Comparison of ENCODE assay signal across 12 cellular contexts in genomic region chr16:2237552-2238395, GRCh38. TPM values are rescaled to one million over a fixed set of nuclear protein-coding genes. Genes with fewer than 3 reads are reported as not detected.
A peak's percentile ranks its signal among the peaks of the same experiment; 100 is the strongest.
DNase-seq lines count a peak whose midpoint lies in the region; ATAC-seq, FAIRE-seq and TF ChIP-seq lines count a peak whose summit lies in the region.
"Had no signal": no experiment of that assay in that cellular context is flagged by ENCODE, and none has a peak within 500 bp of the region (broad histone marks: within the 10 kb centered on the region; RNA-seq: fewer than 3 reads in every experiment).

No MANE protein-coding gene starts in this region.

- H3K4me3 ChIP-seq in H7 (ENCODE audit: insufficient read depth, low read depth, low read length) (peak overlapping the region; percentile 33; the same call in 1 of the 2 replicates), endothelial cell of umbilical vein (replicated peaks in 1 of 3; ENCODE audit: insufficient read depth in 1 of 3, low read depth in 1 of 3, low read length in 3 of 3) (no peak overlapping the region), right lobe of liver (no peak overlapping the region)

- dilution Hi-C loops in endothelial cell of umbilical vein (cut with MboI; ENCODE audit: extremely low pct_ligation_motif_present, low sequenced_read_pairs) = no loop called here

- no TSS peak for BruUV-seq in endothelial cell of umbilical vein (replicated peaks; lab: Mats Ljungman, UMichigan)

- 36% methylated on average over 5 of the region's 66 CpGs for WGBS in right lobe of liver (ENCODE audit: insufficient coverage, low coverage, low lambda C conversion rate, missing lambda C conversion rate)

- H3K4me3 Mint-ChIP-seq in CD4-positive, alpha-beta T cell = no peak overlapping the region
- H3K4me3 Mint-ChIP-seq: activated naive CD8-positive, alpha-beta T cell treated with anti-CD3 and anti-CD28 coated beads, Interleukin-2, amount 50 U/mL, for 24 hours had no signal

- DNase-seq in 8988T (peak; percentile 17), H7 (peak; percentile 88), endothelial cell of umbilical vein (ENCODE audit: low read depth, low spot score) (no peak), right lobe of liver (peak in 1 of 3 donors; percentile 53), SIG-M5 treated with dmso at 0.1 percent for 504 hours (lab: John Stamatoyannopoulos, UW; ENCODE audit: unreplicated experiment) (no peak), SHP77 (lab: John Stamatoyannopoulos, UW) (no peak)
- no peak for DNase-seq in CD4-positive, alpha-beta T cell
- no peak for DNase-seq in effector CD8-positive, alpha-beta T cell (lab: John Stamatoyannopoulos, UW)
- DNase-seq: activated naive CD8-positive, alpha-beta T cell treated with anti-CD3 and anti-CD28 coated beads, Interleukin-2, amount 50 U/mL, for 24 hours; DMS79; KG1; NCI-H1436 had no signal

- FAIRE-seq in endothelial cell of umbilical vein (lab: Jason Lieb, UNC) = no peak

- peaks cover 22% of the 10 kb centered on the region for H3K27me3 ChIP-seq in H7 (ENCODE audit: control insufficient read depth, insufficient read depth, low read length)
- H3K27me3 ChIP-seq in endothelial cell of umbilical vein (ENCODE audit: control insufficient read depth in 2 of 2, insufficient read depth in 2 of 2, low read length in 2 of 2) = peaks cover 5 to 18% of the 10 kb centered on the region in 2 experiments
- H3K27me3 ChIP-seq in right lobe of liver = no peaks in the 10 kb centered on the region
- peaks cover 12% of the 10 kb centered on the region for H3K27me3 ChIP-seq in CD4-positive, alpha-beta T cell (ENCODE audit: control insufficient read depth, insufficient read depth, low read length)

- no peak overlapping the region for H3K27ac ChIP-seq in endothelial cell of umbilical vein (ENCODE audit: insufficient read depth, low read depth, low read length)
- no peak overlapping the region for H3K27ac ChIP-seq in right lobe of liver
- no peak overlapping the region for H3K27ac ChIP-seq in CD4-positive, alpha-beta T cell (ENCODE audit: low read depth, low read length)

- TF ChIP-seq POLR2A in endothelial cell of umbilical vein (IDR thresholded peaks at IDR 0.05; ENCODE audit: low read depth, low read length) (no peak), right lobe of liver (IDR thresholded peaks at IDR 0.05) (no peak)

- H3K4me1 ChIP-seq in endothelial cell of umbilical vein (ENCODE audit: control insufficient read depth, extremely low read depth, insufficient read depth, low read length) (peaks cover 10% of the 10 kb centered on the region), right lobe of liver (peaks cover 0 to 17% (median 0%) of the 10 kb centered on the region in 4 donors)

- H3K9me1 ChIP-seq in endothelial cell of umbilical vein (replicated peaks; ENCODE audit: control insufficient read depth, extremely low read depth, insufficient read depth, low read length) = no peaks in the 10 kb centered on the region

- intact Hi-C loops in endothelial cell of umbilical vein (cut with micrococcal nuclease) (no loop called here), right lobe of liver (cut with DNase I) (no loop called here)
- intact Hi-C loops in CD4-positive, alpha-beta T cell (cut with DNase I, micrococcal nuclease) = no loop called here

- H3K4me2 ChIP-seq in endothelial cell of umbilical vein (ENCODE audit: insufficient read depth, low read length) = no peak overlapping the region

- peaks cover 4% of the 10 kb centered on the region for H3K27me3 Mint-ChIP-seq in CD4-positive, alpha-beta T cell
- H3K27me3 Mint-ChIP-seq: activated naive CD8-positive, alpha-beta T cell treated with anti-CD3 and anti-CD28 coated beads, Interleukin-2, amount 50 U/mL, for 24 hours had no signal

- H3K36me3 Mint-ChIP-seq in CD4-positive, alpha-beta T cell (ENCODE audit: low read depth) = peaks cover 19% of the 10 kb centered on the region

- no peaks in the 10 kb centered on the region for H3K4me1 Mint-ChIP-seq in CD4-positive, alpha-beta T cell (ENCODE audit: low read depth)
- H3K4me1 Mint-ChIP-seq: activated naive CD8-positive, alpha-beta T cell treated with anti-CD3 and anti-CD28 coated beads, Interleukin-2, amount 50 U/mL, for 24 hours had no signal

- CTCF ChIA-PET in endothelial cell of umbilical vein (lab: Charles Lee) = interaction anchor here (1.2 to 2.4 kb wide), 2 partner anchors 14 to 263 kb away, joined by 6 to 11 read pairs; partner anchors contain the start of gene ECI1
- CTCF ChIA-PET in CD4-positive, alpha-beta T cell (lab: Charles Lee) = no interaction called here

- TF ChIP-seq CTCF in endothelial cell of umbilical vein (IDR thresholded peaks at IDR 0.05; ENCODE audit: extremely low read depth in 1 of 2, insufficient read depth in 1 of 2, low read depth in 1 of 2, low read length in 2 of 2) (no peak), right lobe of liver (IDR thresholded peaks at IDR 0.05) (no peak)
- TF ChIP-seq CTCF in CD4-positive, alpha-beta T cell (IDR thresholded peaks at IDR 0.05) = no peak

- H3K79me2 ChIP-seq in endothelial cell of umbilical vein (ENCODE audit: control insufficient read depth, insufficient read depth, low read length) = no peaks in the 10 kb centered on the region

- peaks cover 2% of the 10 kb centered on the region for H3K36me3 ChIP-seq in H7 (replicated peaks; ENCODE audit: control insufficient read depth, insufficient read depth, low read length)
- peaks cover 0 to 28% of the 10 kb centered on the region in 2 experiments for H3K36me3 ChIP-seq in endothelial cell of umbilical vein (ENCODE audit: control insufficient read depth in 2 of 2, extremely low read depth in 1 of 2, insufficient read depth in 2 of 2, low read length in 2 of 2)
- H3K36me3 ChIP-seq in right lobe of liver = peaks cover 0 to 34% (median 13%) of the 10 kb centered on the region in 4 donors

- no peaks in the 10 kb centered on the region for H3K9me3 ChIP-seq in endothelial cell of umbilical vein (replicated peaks; ENCODE audit: control insufficient read depth, insufficient read depth, low read length)
- no peaks in the 10 kb centered on the region for H3K9me3 ChIP-seq in right lobe of liver
- H3K9me3 ChIP-seq in CD4-positive, alpha-beta T cell (ENCODE audit: control insufficient read depth, low read length) = no peaks in the 10 kb centered on the region

- POLR2A ChIA-PET in endothelial cell of umbilical vein (lab: Charles Lee) = no interaction called here
- POLR2A ChIA-PET in CD4-positive, alpha-beta T cell (lab: Charles Lee) = interaction anchor here (1.9 kb wide), 1 partner anchor 12 kb away, joined by 5 read pairs; no protein-coding TSS in a partner anchor

- no peak overlapping the region for H3K27ac Mint-ChIP-seq in CD4-positive, alpha-beta T cell
- H3K27ac Mint-ChIP-seq: activated naive CD8-positive, alpha-beta T cell treated with anti-CD3 and anti-CD28 coated beads, Interleukin-2, amount 50 U/mL, for 24 hours had no signal

- H2AFZ ChIP-seq in endothelial cell of umbilical vein (ENCODE audit: low read depth, low read length) = no peak overlapping the region

- peak; percentile 7 to 21 (median 11) for ATAC-seq in right lobe of liver
- ATAC-seq in CD4-positive, alpha-beta T cell (ENCODE audit: poor library complexity) = no peak
- ATAC-seq: activated naive CD8-positive, alpha-beta T cell treated with anti-CD3 and anti-CD28 coated beads, Interleukin-2, amount 50 U/mL, for 24 hours had no signal

- no peaks in the 10 kb centered on the region for H4K20me1 ChIP-seq in endothelial cell of umbilical vein (replicated peaks; ENCODE audit: control insufficient read depth, extremely low read depth, insufficient read depth, low read length)

- H3K9me3 Mint-ChIP-seq in CD4-positive, alpha-beta T cell = no peaks in the 10 kb centered on the region
- H3K9me3 Mint-ChIP-seq: activated naive CD8-positive, alpha-beta T cell treated with anti-CD3 and anti-CD28 coated beads, Interleukin-2, amount 50 U/mL, for 24 hours had no signal

- no peak overlapping the region for H3K9ac ChIP-seq in endothelial cell of umbilical vein (replicated peaks; ENCODE audit: extremely low read depth, insufficient read depth, low read length)

RNA-seq across cellular contexts. Expression of gene DNASE1L2, which starts 1.5 kb away (rescaled TPM):
- total RNA-seq in H7 (2014; rRNA removed; shearing (Covaris generic)) = 0.48 and 0.69 TPM in 2 replicates
- total RNA-seq in endothelial cell of umbilical vein = 1.0 and 1.2 TPM in 2 replicates
- 0.57 and 1.3 TPM in 2 replicates for polyA plus RNA-seq in endothelial cell of umbilical vein
- polyA plus RNA-seq in endothelial cell of umbilical vein (2011; cell fraction: cytosol; rRNA removed) = 0.17 and 0.34 TPM in 2 replicates
- polyA plus RNA-seq in endothelial cell of umbilical vein (2011; cell fraction: nucleus; rRNA removed) = 1.9 and 2.3 TPM in 2 replicates
- polyA plus RNA-seq in endothelial cell of umbilical vein (2012) = 0.13 and 0.37 TPM in 2 replicates
- 0.34 and 1.1 TPM in 2 replicates for polyA minus RNA-seq in endothelial cell of umbilical vein
- polyA minus RNA-seq in endothelial cell of umbilical vein (2011; cell fraction: cytosol; rRNA and poly(A)+ RNA removed) = not detected
- 0.43 and 0.82 TPM in 2 replicates for polyA minus RNA-seq in endothelial cell of umbilical vein (2011; cell fraction: nucleus; rRNA and poly(A)+ RNA removed)
- total RNA-seq in right lobe of liver = 1 to 10 TPM in 1 of 6 experiments, under 1 TPM in 4, not detected in 1; 0.31 to 1.1 (median 0.40) TPM
- total RNA-seq in CD4-positive, alpha-beta T cell = under 1 TPM; 0.22 to 0.36 TPM

RNA-seq across cellular contexts. Expression of gene ECI1, which starts 13.6 kb away (rescaled TPM):
- 115 and 122 TPM in 2 replicates for total RNA-seq in H7 (2014; rRNA removed; shearing (Covaris generic))
- total RNA-seq in endothelial cell of umbilical vein (43.6 and 45.8 TPM in 2 replicates), right lobe of liver (100 to 1,000 TPM in 2 of 6 experiments, 10 to 100 TPM in 4; 68.1 to 150 (median 85.5) TPM)
- 48.3 and 57.3 TPM in 2 replicates for polyA plus RNA-seq in endothelial cell of umbilical vein
- 30.6 and 39.4 TPM in 2 replicates for polyA plus RNA-seq in endothelial cell of umbilical vein (2011; cell fraction: cytosol; rRNA removed)
- polyA plus RNA-seq in endothelial cell of umbilical vein (2011; cell fraction: nucleus; rRNA removed) = 27.5 and 27.6 TPM in 2 replicates
- 24.3 and 34.1 TPM in 2 replicates for polyA plus RNA-seq in endothelial cell of umbilical vein (2012)
- polyA minus RNA-seq in endothelial cell of umbilical vein = 13.3 and 14.0 TPM in 2 replicates
- polyA minus RNA-seq in endothelial cell of umbilical vein (2011; cell fraction: cytosol; rRNA and poly(A)+ RNA removed) = 62.2 TPM
- polyA minus RNA-seq in endothelial cell of umbilical vein (2011; cell fraction: nucleus; rRNA and poly(A)+ RNA removed) = 11.8 TPM in 2 replicates
- 10 to 100 TPM; 10.1 to 12.5 TPM for total RNA-seq in CD4-positive, alpha-beta T cell

RNA-seq across cellular contexts. Expression of gene E4F1, which starts 14.4 kb away (rescaled TPM):
- total RNA-seq in H7 (2014; rRNA removed; shearing (Covaris generic)) = 33.4 and 36.8 TPM in 2 replicates
- total RNA-seq in endothelial cell of umbilical vein (31.9 and 32.7 TPM in 2 replicates), right lobe of liver (10 to 100 TPM in 4 of 6 experiments, 1 to 10 TPM in 2; 8.9 to 11.3 (median 10.4) TPM)
- polyA plus RNA-seq in endothelial cell of umbilical vein = 28.6 and 40.8 TPM in 2 replicates
- polyA plus RNA-seq in endothelial cell of umbilical vein (2011; cell fraction: cytosol; rRNA removed) = 15.3 and 21.3 TPM in 2 replicates
- polyA plus RNA-seq in endothelial cell of umbilical vein (2011; cell fraction: nucleus; rRNA removed) = 113 and 122 TPM in 2 replicates
- 13.4 and 18.2 TPM in 2 replicates for polyA plus RNA-seq in endothelial cell of umbilical vein (2012)
- polyA minus RNA-seq in endothelial cell of umbilical vein = 13.7 and 16.1 TPM in 2 replicates
- polyA minus RNA-seq in endothelial cell of umbilical vein (2011; cell fraction: cytosol; rRNA and poly(A)+ RNA removed) = 15.4 TPM
- 17.1 and 38.4 TPM in 2 replicates for polyA minus RNA-seq in endothelial cell of umbilical vein (2011; cell fraction: nucleus; rRNA and poly(A)+ RNA removed)
- total RNA-seq in CD4-positive, alpha-beta T cell = 10 to 100 TPM; 31.8 to 33.8 TPM

RNA-seq across cellular contexts. Expression of gene PGP, which starts 23.1 kb away (rescaled TPM):
- 42.5 and 57.4 TPM in 2 replicates for total RNA-seq in H7 (2014; rRNA removed; shearing (Covaris generic))
- 29.6 and 32.0 TPM in 2 replicates for total RNA-seq in endothelial cell of umbilical vein
- 28.5 and 40.0 TPM in 2 replicates for polyA plus RNA-seq in endothelial cell of umbilical vein
- polyA plus RNA-seq in endothelial cell of umbilical vein (2011; cell fraction: cytosol; rRNA removed) = 14.1 and 17.3 TPM in 2 replicates
- 32.2 and 39.9 TPM in 2 replicates for polyA plus RNA-seq in endothelial cell of umbilical vein (2011; cell fraction: nucleus; rRNA removed)
- polyA plus RNA-seq in endothelial cell of umbilical vein (2012) = 18.9 and 19.2 TPM in 2 replicates
- polyA minus RNA-seq in endothelial cell of umbilical vein = 7.7 and 8.7 TPM in 2 replicates
- polyA minus RNA-seq in endothelial cell of umbilical vein (2011; cell fraction: cytosol; rRNA and poly(A)+ RNA removed) = 25.3 TPM
- 8.5 and 13.8 TPM in 2 replicates for polyA minus RNA-seq in endothelial cell of umbilical vein (2011; cell fraction: nucleus; rRNA and poly(A)+ RNA removed)
- total RNA-seq in right lobe of liver = 10 to 100 TPM in 1 of 6 experiments, 1 to 10 TPM in 5; 3.8 to 14.2 (median 6.9) TPM
- total RNA-seq in CD4-positive, alpha-beta T cell = 1 to 10 TPM; 8.1 to 8.5 TPM

RNA-seq across cellular contexts. Expression of gene BRICD5, which starts 27.1 kb away (rescaled TPM):
- 3.9 and 7.4 TPM in 2 replicates for total RNA-seq in H7 (2014; rRNA removed; shearing (Covaris generic))
- total RNA-seq in endothelial cell of umbilical vein (8.4 and 10.2 TPM in 2 replicates), right lobe of liver (1 to 10 TPM in 4 of 6 experiments, under 1 TPM in 2; 0.74 to 3.7 (median 2.0) TPM)
- polyA plus RNA-seq in endothelial cell of umbilical vein = 5.6 and 9.3 TPM in 2 replicates
- 0.74 and 1.7 TPM in 2 replicates for polyA plus RNA-seq in endothelial cell of umbilical vein (2011; cell fraction: cytosol; rRNA removed)
- polyA plus RNA-seq in endothelial cell of umbilical vein (2011; cell fraction: nucleus; rRNA removed) = 36.8 and 41.2 TPM in 2 replicates
- polyA plus RNA-seq in endothelial cell of umbilical vein (2012) = 3.4 and 7.5 TPM in 2 replicates
- 1.2 and 1.4 TPM in 2 replicates for polyA minus RNA-seq in endothelial cell of umbilical vein
- polyA minus RNA-seq in endothelial cell of umbilical vein (2011; cell fraction: cytosol; rRNA and poly(A)+ RNA removed) = 2.0 TPM
- 3.2 and 5.7 TPM in 2 replicates for polyA minus RNA-seq in endothelial cell of umbilical vein (2011; cell fraction: nucleus; rRNA and poly(A)+ RNA removed)
- 1 to 10 TPM; 4.2 to 5.0 TPM for total RNA-seq in CD4-positive, alpha-beta T cell

Comparison
In these comparisons a context has a peak if more than half of its experiments do, and no peak if none do; other contexts are left out.
1. DNase-seq: peak in 8988T (single experiment) and H7 (single experiment); none in endothelial cell of umbilical vein (single experiment), SIG-M5 treated with dmso at 0.1 percent for 504 hours (single experiment), SHP77 (0 of 2), CD4-positive, alpha-beta T cell (0 of 10) and effector CD8-positive, alpha-beta T cell (single experiment).